9 cellular contexts compared by ENCODE assay signal in the genomic region with DNA sequence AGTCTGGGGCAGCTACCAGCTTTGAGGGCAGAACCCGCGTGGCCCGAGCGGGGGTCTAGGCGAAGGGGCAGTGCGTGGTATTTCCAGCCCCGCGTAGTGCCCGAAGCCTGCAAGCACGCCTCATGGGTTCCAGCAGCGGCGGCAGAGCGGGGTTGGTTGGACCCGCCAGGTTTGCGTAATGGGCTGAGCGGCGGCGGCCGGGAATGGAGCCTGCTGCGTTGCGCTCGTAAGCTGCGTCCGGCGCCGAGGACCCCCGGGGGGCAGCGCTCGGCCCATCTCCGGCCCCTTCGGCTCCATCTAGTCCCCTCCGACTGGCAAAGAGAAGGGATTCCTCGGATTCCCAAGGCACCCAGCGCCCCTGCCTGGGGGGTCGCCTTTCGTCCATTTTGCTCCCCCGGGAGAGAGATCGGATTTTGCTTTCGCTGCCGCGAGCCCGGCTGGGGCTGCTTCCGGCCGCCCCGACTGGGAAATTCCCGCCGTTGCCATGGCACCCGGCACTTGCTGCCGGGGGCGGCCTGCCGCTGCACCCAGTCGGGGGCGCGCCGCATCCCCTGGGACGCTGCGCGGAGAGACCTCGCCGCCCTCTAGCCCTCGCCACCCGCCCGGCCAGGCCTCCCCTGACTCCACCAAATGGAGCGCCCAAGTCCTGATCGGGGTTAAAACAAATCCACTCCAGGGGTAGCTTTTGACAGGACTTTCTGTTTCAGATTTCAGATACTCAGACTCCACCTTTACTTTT. TPM values are rescaled to one million over a fixed set of nuclear protein-coding genes. Genes with fewer than 3 reads are reported as not detected.
A peak's percentile ranks its signal among the peaks of the same experiment; 100 is the strongest.
DNase-seq lines count a peak whose midpoint lies in the region; FAIRE-seq and TF ChIP-seq lines count a peak whose summit lies in the region.
"Not testable (repeated sequence)": the region's sequence is repeated elsewhere in the genome, so short reads cannot be mapped to it uniquely, and the experiment has no call there.
"Had no signal": no experiment of that assay in that cellular context is flagged by ENCODE, and none has a peak within 500 bp of the region (broad histone marks: within the 10 kb centered on the region; RNA-seq: fewer than 3 reads in every experiment).

No MANE protein-coding gene starts in this region.

- not testable (repeated sequence) for H3K4me3 ChIP-seq in effector memory CD4-positive, alpha-beta T cell (ENCODE audit: insufficient read depth, low read depth, low read length, poor library complexity, severe bottlenecking); mesendoderm (ENCODE audit: low read length)
- H3K4me3 ChIP-seq in small intestine (ENCODE audit: low read depth in 1 of 2, low read length in 2 of 2) (peak overlapping the region in 1 of 2 donors; percentile 56), stomach (peak overlapping the region in 2 of 4 donors; percentile 38 to 58)

- not testable (repeated sequence) for TF ChIP-seq EP300 in stomach (IDR thresholded peaks at IDR 0.05)

- not testable (repeated sequence) for H3K79me1 ChIP-seq in mesendoderm (ENCODE audit: low read length)

- not testable (repeated sequence) for H3K4ac ChIP-seq in mesendoderm (ENCODE audit: low read depth, low read length)

- H3K56ac ChIP-seq in mesendoderm (ENCODE audit: low read length): not testable (repeated sequence)

- not testable (repeated sequence) for H3K4me2 ChIP-seq in mesendoderm (ENCODE audit: low read length)

- H2AK5ac ChIP-seq in mesendoderm (ENCODE audit: low read length): not testable (repeated sequence)

- H3K27ac ChIP-seq in VCaP (peak overlapping the region; percentile 60), small intestine (ENCODE audit: low read depth in 1 of 2, low read length in 1 of 2) (peak overlapping the region; percentile 32 to 77), stomach (peak overlapping the region in 3 of 5 donors; percentile 78 to 90 (median 85))
- peak overlapping the region; percentile 82 for H3K27ac ChIP-seq in effector memory CD4-positive, alpha-beta T cell (ENCODE audit: insufficient read depth, low read length, poor library complexity, severe bottlenecking)
- not testable (repeated sequence) for H3K27ac ChIP-seq in mesendoderm (ENCODE audit: low read depth, low read length)

- not testable (repeated sequence) for H2BK15ac ChIP-seq in mesendoderm (replicated peaks; ENCODE audit: low read depth)

- not testable (repeated sequence) for TF ChIP-seq POLR2A in stomach (IDR thresholded peaks at IDR 0.05)

- not testable (repeated sequence) for H3K27me3 ChIP-seq in effector memory CD4-positive, alpha-beta T cell (replicated peaks; ENCODE audit: control insufficient read depth, insufficient read depth, low read length, poor library complexity, severe bottlenecking); mesendoderm (ENCODE audit: insufficient read depth, low read length, poor library complexity); small intestine (ENCODE audit: control insufficient read depth in 2 of 2, insufficient read depth in 2 of 2, low read length in 2 of 2); stomach

- not testable (repeated sequence) for H2BK5ac ChIP-seq in mesendoderm (ENCODE audit: low read length)

- not testable (repeated sequence) for H3K18ac ChIP-seq in mesendoderm (ENCODE audit: low read length)

- not testable (repeated sequence) for H4K5ac ChIP-seq in mesendoderm (ENCODE audit: low read length)

- not testable (repeated sequence) for H3K36me3 ChIP-seq in effector memory CD4-positive, alpha-beta T cell (ENCODE audit: control insufficient read depth, insufficient read depth, low read length); mesendoderm (ENCODE audit: control insufficient read depth, insufficient read depth, low read length); small intestine (ENCODE audit: control insufficient read depth in 2 of 2, insufficient read depth in 2 of 2, low read length in 2 of 2); stomach

- not testable (repeated sequence) for H3K4me1 ChIP-seq in effector memory CD4-positive, alpha-beta T cell (ENCODE audit: control insufficient read depth, insufficient read depth, low read length, poor library complexity, severe bottlenecking); mesendoderm (ENCODE audit: control insufficient read depth, low read depth, low read length); small intestine (ENCODE audit: control insufficient read depth in 2 of 2, insufficient read depth in 1 of 2, low read depth in 1 of 2, low read length in 1 of 2); stomach

- peak; percentile 23 for DNase-seq in ELR (ENCODE audit: low read depth)
- peak; percentile 8 for DNase-seq in NCI-H2196 (lab: John Stamatoyannopoulos, UW; ENCODE audit: unreplicated experiment)
- peak; percentile 41 for DNase-seq in activated T-helper 9 cell treated with anti-CD3 and anti-CD28 coated beads, Interleukin-2, amount 50 U/mL, for 16 hours (ENCODE audit: low read depth)
- peak; percentile 71 to 82 (median 77) for DNase-seq in effector memory CD4-positive, alpha-beta T cell
- peak; percentile 32 for DNase-seq in mesendoderm
- DNase-seq in small intestine: peak; percentile 7
- DNase-seq in stomach: not testable (repeated sequence)

- TF ChIP-seq CTCF in VCaP (conservative IDR thresholded peaks at IDR 0.05); stomach (IDR thresholded peaks at IDR 0.05): not testable (repeated sequence)

- WGBS in mesendoderm (ENCODE audit: extremely low coverage, insufficient coverage, low lambda C conversion rate): no CpG with 5 or more reads among the region's 65 CpGs
- 0 to 2% (median 0%) methylated on average over 26 to 29 of the region's 65 CpGs for WGBS in small intestine, 3 donors
- 0 to 1% (median 0%) methylated on average over 7 to 30 of the region's 65 CpGs; no CpG with 5 or more reads in 1 of the 5 donors for WGBS in stomach, 5 donors

- FAIRE-seq in small intestine (lab: Jason Lieb, UNC): not testable (repeated sequence)

- H3K79me2 ChIP-seq in mesendoderm (ENCODE audit: control insufficient read depth, insufficient read depth, low read length): not testable (repeated sequence)

- H3K9ac ChIP-seq in mesendoderm (ENCODE audit: low read length): not testable (repeated sequence)

- intact Hi-C loops in stomach (cut with DNase I; ENCODE audit: low total_unique reads): not testable (repeated sequence)

- not testable (repeated sequence) for H4K8ac ChIP-seq in mesendoderm (ENCODE audit: low read depth, low read length)

- H3K23ac ChIP-seq in mesendoderm (ENCODE audit: low read length): not testable (repeated sequence)

- H2BK120ac ChIP-seq in mesendoderm (ENCODE audit: low read depth, low read length): not testable (repeated sequence)

- H3K9me3 ChIP-seq in effector memory CD4-positive, alpha-beta T cell (ENCODE audit: control insufficient read depth, low read length); small intestine (ENCODE audit: control insufficient read depth, low read depth); stomach: not testable (repeated sequence)

RNA-seq across cellular contexts. Expression of a gene that starts 24.2 kb away (rescaled TPM):
- not detected for polyA plus RNA-seq in mesendoderm (2013, experiment 1 of 2)
- not detected for polyA plus RNA-seq in mesendoderm (2013, experiment 2 of 2)
- polyA plus RNA-seq in small intestine (not detected), stomach (not detected)
- not detected for total RNA-seq in stomach
- total RNA-seq: upper lobe of left lung had no signal
